Comparison of ENCODE assay signal across 19 cellular contexts in the genomic region with DNA sequence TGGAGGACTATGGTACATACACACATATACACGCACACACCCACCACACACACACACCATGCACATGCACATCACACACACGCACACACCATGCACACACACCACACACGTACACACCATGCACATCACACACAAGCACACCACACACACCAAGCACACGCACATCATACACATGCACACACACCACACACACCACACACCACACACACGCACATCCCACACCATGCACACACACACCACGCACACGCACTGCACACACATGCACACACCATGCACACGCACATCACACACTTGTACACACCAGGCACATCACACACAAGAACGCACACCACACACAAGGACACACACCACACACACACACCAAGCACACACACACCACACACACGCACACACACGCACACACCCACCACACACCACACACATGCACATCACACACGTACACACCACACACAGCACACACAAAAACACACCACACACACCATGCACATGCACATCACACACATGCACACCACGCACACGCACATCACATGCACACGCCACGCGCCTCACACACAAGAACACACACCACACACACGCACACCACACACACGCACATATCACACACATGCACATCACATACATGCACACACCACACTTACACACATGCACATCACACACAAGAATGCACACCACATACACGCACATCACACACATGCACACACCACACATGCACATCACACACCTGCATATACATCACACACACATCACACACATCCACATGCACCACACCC. TPM values are rescaled to one million over a fixed set of nuclear protein-coding genes. Genes with fewer than 3 reads are reported as not detected.
DNase-seq lines count a peak whose midpoint lies in the region; ATAC-seq, FAIRE-seq and TF ChIP-seq lines count a peak whose summit lies in the region.
"Had no signal": no experiment of that assay in that cellular context is flagged by ENCODE, and none has a peak within 500 bp of the region (broad histone marks: within the 10 kb centered on the region; RNA-seq: fewer than 3 reads in every experiment).

No MANE protein-coding gene starts in this region.

- H3K4me2 ChIP-seq in OCI-LY7 (ENCODE audit: low read length) = peak overlapping the region; percentile 88
- H3K4me2 ChIP-seq: A549, KMS-11 had no signal

- DNase-seq in GM12891 (ENCODE audit: insufficient read length, low spot score) (no peak), OCI-LY7 (ENCODE audit: low spot score) (no peak), bronchial epithelial cell (ENCODE audit: low read depth) (no peak), urothelium cell line (ENCODE audit: low spot score) (no peak), putamen (ENCODE audit: low spot score) (no peak), NCI-H2171 treated with DMSO at 0.1 percent for 48 hours (lab: John Stamatoyannopoulos, UW) (no peak)
- DNase-seq: CD4-positive, alpha-beta T cell; COR-L47; DMS79 treated with DMSO at 0.1 percent for 48 hours; NCI-H1105; NCI-H146; NCI-H2029 had no signal

- TF ChIP-seq POLR2A in GM12891 (IDR thresholded peaks at IDR 0.05; ENCODE audit: low read depth, low read length) = no peak

- no peaks in the 10 kb centered on the region for H3K9me2 ChIP-seq in OCI-LY7 (ENCODE audit: insufficient read depth, low read length)

- intact Hi-C loops in OCI-LY7 (cut with micrococcal nuclease; ENCODE audit: unreplicated experiment) = loop anchor here (5.0 kb wide), 1 partner anchor 195 kb away; no protein-coding TSS in a partner anchor

- TF ChIP-seq CTCF in OCI-LY7 (conservative IDR thresholded peaks at IDR 0.05; ENCODE audit: low read length) (no peak), bronchial epithelial cell (IDR thresholded peaks at IDR 0.05; ENCODE audit: insufficient read depth, low read length, severe bottlenecking) (no peak)

- H2AFZ ChIP-seq in OCI-LY7 (ENCODE audit: low read length) = no peak overlapping the region

- CTCF ChIA-PET in OCI-LY7 (lab: Charles Lee; ENCODE audit: unreplicated experiment) = no interaction called here

- FAIRE-seq in GM12891 (lab: Jason Lieb, UNC) = peak; percentile 89
- peak; percentile 100 for FAIRE-seq in bronchial epithelial cell (lab: Jason Lieb, UNC)
- FAIRE-seq in urothelium cell line (lab: Jason Lieb, UNC) = peak; percentile 100
- FAIRE-seq: A549, GM19239 had no signal

- H4K20me1 ChIP-seq in OCI-LY7 (ENCODE audit: insufficient read depth, low read length) = no peaks in the 10 kb centered on the region

- peak overlapping the region; percentile 91 for H3K27ac ChIP-seq in OCI-LY7 (ENCODE audit: low read depth, low read length, poor library complexity, severe bottlenecking)
- H3K27ac ChIP-seq: A549, KMS-11, SJSA1 had no signal

- no peaks in the 10 kb centered on the region for H3K27me3 ChIP-seq in bronchial epithelial cell (ENCODE audit: control insufficient read depth, insufficient read depth, low read length)
- H3K27me3 ChIP-seq: BE2C had no signal

- POLR2A ChIA-PET in OCI-LY7 (lab: Charles Lee) = interaction anchor here (1.0 kb wide), 1 partner anchor 9 kb away, joined by 4 read pairs; no protein-coding TSS in a partner anchor

- H3K36me3 ChIP-seq in OCI-LY7 (ENCODE audit: insufficient read depth, low read length) = no peaks in the 10 kb centered on the region
- H3K36me3 ChIP-seq in bronchial epithelial cell (ENCODE audit: control insufficient read depth, insufficient read depth, low read length) = no peaks in the 10 kb centered on the region
- H3K36me3 ChIP-seq: BE2C, SJSA1 had no signal

- peaks cover 72% of the 10 kb centered on the region for H3K4me1 ChIP-seq in OCI-LY7 (ENCODE audit: insufficient read depth, low read length, poor library complexity, severe bottlenecking)
- H3K4me1 ChIP-seq: A549 had no signal

- no peaks in the 10 kb centered on the region for H3K9me3 ChIP-seq in OCI-LY7 (ENCODE audit: low read length)
- H3K9me3 ChIP-seq: A549, BE2C, SJSA1 had no signal

- BruUV-seq in OCI-LY7 (replicated peaks; lab: Mats Ljungman, UMichigan) = no TSS peak

- no peaks in the 10 kb centered on the region; the same call in 1 of the 2 replicates for H3K79me2 ChIP-seq in OCI-LY7 (ENCODE audit: insufficient read depth, low read depth, low read length)

- ATAC-seq in GM18858 (IDR thresholded peaks at IDR 0.05; ENCODE audit: unreplicated experiment) = no peak
- ATAC-seq: A549, Right ventricle myocardium inferior had no signal

- no peak overlapping the region for H3K4me3 ChIP-seq in OCI-LY7 (ENCODE audit: low read depth, low read length, poor library complexity, severe bottlenecking)
- no peak overlapping the region for H3K4me3 ChIP-seq in bronchial epithelial cell (ENCODE audit: low read depth, low read length)
- H3K4me3 ChIP-seq: A549, SJSA1 had no signal

TF ChIP-seq in GM12891, 5 proteins besides CTCF, POLR2A, EP300 and RAD21:
- TF ChIP-seq POLR2AphosphoS5 (IDR thresholded peaks at IDR 0.05; ENCODE audit: low read depth, low read length) = no peak
- TF ChIP-seq TAF1 (IDR thresholded peaks at IDR 0.05; ENCODE audit: low read depth, low read length) = no peak
- no peak for TF ChIP-seq PAX5 (IDR thresholded peaks at IDR 0.05; ENCODE audit: insufficient read depth, low read length, severe bottlenecking)
- no peak; the same call in 1 of the 2 replicates for TF ChIP-seq POU2F2 (IDR thresholded peaks at IDR 0.05; ENCODE audit: low read depth, low read length)
- TF ChIP-seq SPI1 (IDR thresholded peaks at IDR 0.05; ENCODE audit: low read depth, low read length) = no peak

RNA-seq across cellular contexts. Expression of gene PDE9A, which starts 9.2 kb away (rescaled TPM):
- polyA plus RNA-seq in GM12891 (2012; ENCODE audit: low read depth, missing spikeins) = 2.6 TPM
- 8.0 and 11.4 TPM in 2 replicates for total RNA-seq in OCI-LY7 (2014; rRNA removed; shearing (Covaris generic))
- total RNA-seq in OCI-LY7 (2022) = 20.3 and 22.4 TPM in 2 replicates
- total RNA-seq in bronchial epithelial cell = 1.6 and 1.9 TPM in 2 replicates
